15 cellular contexts compared by ENCODE assay signal in genomic region chr5:170249360-170249759, GRCh38. TPM values are rescaled to one million over a fixed set of nuclear protein-coding genes. Genes with fewer than 3 reads are reported as not detected.
"Had no signal": no experiment of that assay in that cellular context is flagged by ENCODE, and none has a peak within 500 bp of the region (broad histone marks: within the 10 kb centered on the region; RNA-seq: fewer than 3 reads in every experiment).

No MANE protein-coding gene starts in this region.

- H3K36me3 Mint-ChIP-seq: mesothelial cell of epicardium had no signal

- H3K4me3 Mint-ChIP-seq: mesothelial cell of epicardium; T-helper 1 cell treated with Interleukin-12 subunit alpha and Interleukin-12 subunit beta and Interleukin-4 antibody, amounts not matched to agents 30 μg/mL and 1 μg/mL, for 36 hours; WTC11 had no signal

- H3K27me3 ChIP-seq: gastroesophageal sphincter had no signal

- DNase-seq: activated CD4-positive, alpha-beta T cell treated with anti-CD3 and anti-CD28 coated beads, Interleukin-2, amount 50 U/mL, for 1 hour; activated naive CD4-positive, alpha-beta T cell treated with Interleukin-2 at 50 U/mL for 16 hours; dorsolateral prefrontal cortex; left colon; stimulated activated CD4-positive, alpha-beta T cell treated with anti-CD3 and anti-CD28 coated beads, Interleukin-1b, Interleukin-23, amount 100 ng/mL, for 48 hours had no signal

- H3K27ac ChIP-seq: dorsolateral prefrontal cortex, gastroesophageal sphincter, parathyroid adenoma had no signal

- H3K36me3 ChIP-seq: gastroesophageal sphincter had no signal

- H3K9me3 Mint-ChIP-seq: mesothelial cell of epicardium had no signal

- H3K9me3 ChIP-seq: gastroesophageal sphincter had no signal

- ATAC-seq: gastroesophageal sphincter, left colon, SK-N-SH treated with all-trans-retinoic acid at 6 μM for 48 hours, WTC11 had no signal

- H3K4me1 ChIP-seq: parathyroid adenoma had no signal

- H3K4me3 ChIP-seq: dorsolateral prefrontal cortex, gastroesophageal sphincter, lung had no signal

- H3K27ac Mint-ChIP-seq: mesothelial cell of epicardium; T-helper 1 cell treated with Interleukin-12 subunit alpha and Interleukin-12 subunit beta and Interleukin-4 antibody, amounts not matched to agents 30 μg/mL and 1 μg/mL, for 36 hours; WTC11 had no signal

RNA-seq across cellular contexts. Expression of gene C5orf58, which starts 16.6 kb away (rescaled TPM):
- total RNA-seq: cardiac septum, gastroesophageal sphincter, left colon, lung, mesothelial cell of epicardium, myocyte, ureter had no signal

RNA-seq across cellular contexts. Expression of gene LCP2, which starts 48.2 kb away (rescaled TPM):
- total RNA-seq: mesothelial cell of epicardium had no signal
